Comparison of ENCODE assay signal across 26 cellular contexts in genomic region chr6:110342759-110343158, GRCh38. TPM values are rescaled to one million over a fixed set of nuclear protein-coding genes. Genes with fewer than 3 reads are reported as not detected.
"Had no signal": no experiment of that assay in that cellular context is flagged by ENCODE, and none has a peak within 500 bp of the region (broad histone marks: within the 10 kb centered on the region; RNA-seq: fewer than 3 reads in every experiment).

No MANE protein-coding gene starts in this region.

- ATAC-seq: activated CD8-positive, alpha-beta memory T cell treated with anti-CD3 and anti-CD28 coated beads, Interleukin-2, amount 10 ng/mL, durations not matched to agents 7 days and 5 days; Right ventricle myocardium inferior; T-helper 17 cell had no signal

- H3K9me3 ChIP-seq: ascending aorta had no signal

- H3K27ac ChIP-seq: ascending aorta had no signal

- H3K27ac Mint-ChIP-seq: activated CD8-positive, alpha-beta memory T cell treated with anti-CD3 and anti-CD28 coated beads, Interleukin-2, amount 10 ng/mL, durations not matched to agents 7 days and 5 days; activated naive CD4-positive, alpha-beta T cell treated with anti-CD3 and anti-CD28 coated beads, Interleukin-2, amount 50 U/mL, for 24 hours; activated T-cell treated with anti-CD3 and anti-CD28 coated beads, Interleukin-2, amount 50 U/mL, for 24 hours; activated T-helper 1 cell treated with anti-CD3 and anti-CD28 coated beads, Interleukin-12 subunit alpha, Interleukin-12 subunit beta, Interleukin-2, Interleukin-4 antibody, amounts not matched to agents 30 ng/mL and 10 ng/mL and 1 ng/mL, durations not matched to agents 14 hours and 24 hours and 36 hours; T-helper 17 cell had no signal

- H3K4me1 Mint-ChIP-seq: activated CD8-positive, alpha-beta memory T cell treated with anti-CD3 and anti-CD28 coated beads, Interleukin-2, amount 10 ng/mL, durations not matched to agents 7 days and 5 days; activated naive CD4-positive, alpha-beta T cell treated with anti-CD3 and anti-CD28 coated beads, Interleukin-2, amount 50 U/mL, for 24 hours; T-helper 17 cell had no signal

- H3K4me3 Mint-ChIP-seq: activated CD8-positive, alpha-beta memory T cell treated with anti-CD3 and anti-CD28 coated beads, Interleukin-2, amount 10 ng/mL, durations not matched to agents 7 days and 5 days; activated naive CD4-positive, alpha-beta T cell treated with anti-CD3 and anti-CD28 coated beads, Interleukin-2, amount 50 U/mL, for 24 hours; activated T-cell treated with anti-CD3 and anti-CD28 coated beads, Interleukin-2, amount 50 U/mL, for 24 hours; activated T-helper 1 cell treated with anti-CD3 and anti-CD28 coated beads, Interleukin-12 subunit alpha, Interleukin-12 subunit beta, Interleukin-2, Interleukin-4 antibody, amounts not matched to agents 30 ng/mL and 10 ng/mL and 1 ng/mL, durations not matched to agents 14 hours and 24 hours and 36 hours; T-helper 17 cell; WTC11 had no signal

- H3K9me3 Mint-ChIP-seq: activated naive CD4-positive, alpha-beta T cell treated with anti-CD3 and anti-CD28 coated beads, Interleukin-2, amount 50 U/mL, for 24 hours; activated T-cell treated with anti-CD3 and anti-CD28 coated beads, Interleukin-2, amount 50 U/mL, for 24 hours; activated T-helper 1 cell treated with anti-CD3 and anti-CD28 coated beads, Interleukin-12 subunit alpha, Interleukin-12 subunit beta, Interleukin-2, Interleukin-4 antibody, amounts not matched to agents 30 ng/mL and 10 ng/mL and 1 ng/mL, durations not matched to agents 14 hours and 24 hours and 36 hours; WTC11 had no signal

- H3K36me3 ChIP-seq: ascending aorta had no signal

- H3K27me3 Mint-ChIP-seq: activated naive CD4-positive, alpha-beta T cell treated with anti-CD3 and anti-CD28 coated beads, Interleukin-2, amount 50 U/mL, for 24 hours; brain had no signal

- DNase-seq: activated CD4-positive, alpha-beta T cell treated with anti-CD3 and anti-CD28 coated beads for 48 hours; activated CD4-positive, alpha-beta T cell treated with anti-CD3 and anti-CD28 coated beads, Interleukin-2, amount 50 U/mL, for 4 hours; activated CD4-positive, CD25-positive, alpha-beta regulatory T cell treated with anti-CD3 and anti-CD28 coated beads, Interleukin-2, amount 50 U/mL, for 72 hours; activated CD8-positive, alpha-beta memory T cell treated with anti-CD3 and anti-CD28 coated beads, Interleukin-2, amount 10 ng/mL, durations not matched to agents 7 days and 5 days; activated effector memory CD4-positive, alpha-beta T cell treated with Interleukin-2 at 50 U/mL for 16 hours; activated naive CD4-positive, alpha-beta T cell; activated T-cell treated with anti-CD3 and anti-CD28 coated beads, Interleukin-2, amount 50 U/mL, for 24 hours; Karpas-422; MM.1S; NCI-H1105; NCI-H1436; NCI-H1694 treated with DMSO at 0.1 percent for 48 hours; NCI-H2081 treated with DMSO at 0.1 percent for 48 hours; NCI-H446; NCI-H82; RPMI8226; T-helper 17 cell; T-helper 9 cell had no signal

- H3K36me3 Mint-ChIP-seq: activated CD8-positive, alpha-beta memory T cell treated with anti-CD3 and anti-CD28 coated beads, Interleukin-2, amount 10 ng/mL, durations not matched to agents 7 days and 5 days; activated naive CD4-positive, alpha-beta T cell treated with anti-CD3 and anti-CD28 coated beads, Interleukin-2, amount 50 U/mL, for 24 hours; brain; WTC11 had no signal

- H3K27me3 ChIP-seq: ascending aorta had no signal

- H3K4me3 ChIP-seq: ascending aorta, K562 had no signal

RNA-seq across cellular contexts. Expression of gene METTL24, which starts 15.4 kb away (rescaled TPM):
- total RNA-seq: activated CD8-positive, alpha-beta memory T cell treated with anti-CD3 and anti-CD28 coated beads, Interleukin-2, amount 10 ng/mL, durations not matched to agents 7 days and 5 days; activated T-helper 1 cell treated with anti-CD3 and anti-CD28 coated beads, Interleukin-12 subunit alpha, Interleukin-12 subunit beta, Interleukin-2, Interleukin-4 antibody, amounts not matched to agents 30 ng/mL and 10 ng/mL and 1 ng/mL, durations not matched to agents 14 hours and 24 hours and 36 hours; K562; OCI-LY7; T-helper 17 cell had no signal
